In genomic region chr2:28620801-28621171, GRCh38 we compare ENCODE assay signal across 9 cellular contexts.
A peak's percentile ranks its signal among the peaks of the same experiment; 100 is the strongest.
DNase-seq lines count a peak whose midpoint lies in the region; ATAC-seq and TF ChIP-seq lines count a peak whose summit lies in the region.
"Had no signal": no experiment of that assay in that cellular context is flagged by ENCODE, and none has a peak within 500 bp of the region (broad histone marks: within the 10 kb centered on the region; RNA-seq: fewer than 3 reads in every experiment).

No MANE protein-coding gene starts in this region.

- H3K4me1 ChIP-seq in mucosa of stomach (ENCODE audit: control insufficient read depth, insufficient read depth, low read length) (peaks cover 57% of the 10 kb centered on the region), thymus (ENCODE audit: control insufficient read depth, insufficient read depth, low read length) (peaks cover 39% of the 10 kb centered on the region)

- H3K27me3 ChIP-seq in mucosa of stomach (ENCODE audit: control insufficient read depth, insufficient read depth, low read length), result no peaks in the 10 kb centered on the region
- H3K27me3 ChIP-seq in thymus (ENCODE audit: control insufficient read depth, insufficient read depth), result no peaks in the 10 kb centered on the region
- H3K27me3 ChIP-seq: MG63 had no signal

- peak overlapping the region; percentile 78 for H3K27ac ChIP-seq in thymus (ENCODE audit: low read depth)

- H3K9me3 ChIP-seq in mucosa of stomach (ENCODE audit: control insufficient read depth, low read length), result no peaks in the 10 kb centered on the region
- no peaks in the 10 kb centered on the region for H3K9me3 ChIP-seq in thymus (ENCODE audit: control insufficient read depth)
- H3K9me3 ChIP-seq: MG63 had no signal

- H3K27ac Mint-ChIP-seq in activated CD8-positive, alpha-beta memory T cell treated with anti-CD3 and anti-CD28 coated beads, Interleukin-2, amount 10 ng/mL, durations not matched to agents 7 days and 5 days, result peak overlapping the region; percentile 96
- peak overlapping the region in 3 of 5 experiments; percentile 69 to 94 (median 91) for H3K27ac Mint-ChIP-seq in brain

- no peak for ATAC-seq in activated CD8-positive, alpha-beta memory T cell treated with anti-CD3 and anti-CD28 coated beads, Interleukin-2, amount 10 ng/mL, durations not matched to agents 7 days and 5 days
- no peak for ATAC-seq in GM21825 (IDR thresholded peaks at IDR 0.05; ENCODE audit: unreplicated experiment)

- H3K4me3 ChIP-seq in mucosa of stomach (ENCODE audit: low read length) (no peak overlapping the region), thymus (ENCODE audit: low read length) (no peak overlapping the region)
- H3K4me3 ChIP-seq: MG63 had no signal

- no peaks in the 10 kb centered on the region for H3K27me3 Mint-ChIP-seq in activated CD8-positive, alpha-beta memory T cell treated with anti-CD3 and anti-CD28 coated beads, Interleukin-2, amount 10 ng/mL, durations not matched to agents 7 days and 5 days
- H3K27me3 Mint-ChIP-seq in brain, result peaks cover 50% of the 10 kb centered on the region

- H3K36me3 Mint-ChIP-seq in activated CD8-positive, alpha-beta memory T cell treated with anti-CD3 and anti-CD28 coated beads, Interleukin-2, amount 10 ng/mL, durations not matched to agents 7 days and 5 days, result peaks cover 1% of the 10 kb centered on the region
- H3K36me3 Mint-ChIP-seq in brain, result no peaks in the 10 kb centered on the region

- H3K36me3 ChIP-seq in mucosa of stomach (ENCODE audit: control insufficient read depth, insufficient read depth, low read length), result no peaks in the 10 kb centered on the region
- no peaks in the 10 kb centered on the region for H3K36me3 ChIP-seq in thymus (ENCODE audit: control insufficient read depth, insufficient read depth)
- H3K36me3 ChIP-seq: MG63 had no signal

- DNase-seq in activated CD8-positive, alpha-beta memory T cell treated with anti-CD3 and anti-CD28 coated beads, Interleukin-2, amount 10 ng/mL, durations not matched to agents 7 days and 5 days, result no peak
- no peak for DNase-seq in activated CD8-positive, alpha-beta memory T cell treated with anti-CD3 and anti-CD28 coated beads for 24 hours
- no peak for DNase-seq in NCI-H2227 treated with DMSO at 0.1 percent for 48 hours (lab: John Stamatoyannopoulos, UW)
- DNase-seq in Ammon's horn (ENCODE audit: low spot score), result no peak

- H3K4me1 Mint-ChIP-seq in activated CD8-positive, alpha-beta memory T cell treated with anti-CD3 and anti-CD28 coated beads, Interleukin-2, amount 10 ng/mL, durations not matched to agents 7 days and 5 days, result peaks cover 79% of the 10 kb centered on the region
- H3K4me1 Mint-ChIP-seq in brain, result peaks cover 53% of the 10 kb centered on the region

- peak overlapping the region; percentile 61 for H3K9ac ChIP-seq in mucosa of stomach (ENCODE audit: low read length)

- CTCF ChIA-PET in activated CD8-positive, alpha-beta memory T cell treated with anti-CD3 and anti-CD28 coated beads, Interleukin-2, amount 10 ng/mL, durations not matched to agents 7 days and 5 days (lab: Charles Lee), result interaction anchor here (0.5 to 4.0 kb wide), 6 partner anchors 8 to 178 kb away, joined by 3 to 30 read pairs (median 6); partner anchors contain the start of gene PPP1CB

- no peak for TF ChIP-seq CTCF in brain (conservative IDR thresholded peaks at IDR 0.05)

- H3K4me3 Mint-ChIP-seq in activated CD8-positive, alpha-beta memory T cell treated with anti-CD3 and anti-CD28 coated beads, Interleukin-2, amount 10 ng/mL, durations not matched to agents 7 days and 5 days, result no peak overlapping the region
- H3K4me3 Mint-ChIP-seq in brain, result peak overlapping the region in 1 of 5 experiments; percentile 68

- H3K9me3 Mint-ChIP-seq in activated CD8-positive, alpha-beta memory T cell treated with anti-CD3 and anti-CD28 coated beads, Interleukin-2, amount 10 ng/mL, durations not matched to agents 7 days and 5 days (ENCODE audit: low read depth), result no peaks in the 10 kb centered on the region
- H3K9me3 Mint-ChIP-seq in brain, result peaks cover 0 to 5% (median 0%) of the 10 kb centered on the region in 5 experiments

- WGBS in thymus, result 99% methylated on average over 4 of the region's 4 CpGs
